ENCODE assay signal across 8 cellular contexts in genomic region chr1:2821970-2822620, GRCh38. TPM values are rescaled to one million over a fixed set of nuclear protein-coding genes. Genes with fewer than 3 reads are reported as not detected.
DNase-seq lines count a peak whose midpoint lies in the region; ATAC-seq and TF ChIP-seq lines count a peak whose summit lies in the region.

No MANE protein-coding gene starts in this region.

- no peaks in the 10 kb centered on the region for H3K4me1 ChIP-seq in CD4-positive, alpha-beta memory T cell (ENCODE audit: insufficient read depth, low read length)
- no peaks in the 10 kb centered on the region for H3K4me1 ChIP-seq in heart right ventricle

- H3K9me3 ChIP-seq in CD4-positive, alpha-beta memory T cell (ENCODE audit: control insufficient read depth in 1 of 2, low read length in 2 of 2): no peaks in the 10 kb centered on the region
- H3K9me3 ChIP-seq in heart right ventricle: peaks cover 0 to 4% (median 0%) of the 10 kb centered on the region in 11 donors

- H3K27ac Mint-ChIP-seq in CD4-positive, alpha-beta memory T cell: no peak overlapping the region
- no peak overlapping the region for H3K27ac Mint-ChIP-seq in progenitor cell of endocrine pancreas

- TF ChIP-seq CTCF in heart right ventricle (IDR thresholded peaks at IDR 0.05): peak; percentile 56 to 75 (median 65)
- TF ChIP-seq CTCF in progenitor cell of endocrine pancreas (IDR thresholded peaks at IDR 0.05; ENCODE audit: unreplicated experiment): no peak

- no peak overlapping the region for H3K4me3 ChIP-seq in CD4-positive, alpha-beta memory T cell (ENCODE audit: low read length in 2 of 2)
- H3K4me3 ChIP-seq in heart right ventricle: no peak overlapping the region

- CTCF ChIA-PET in CD4-positive, alpha-beta memory T cell (lab: Charles Lee; ENCODE audit: partially characterized antibody): interaction anchor here (0.6 to 1.9 kb wide), 4 partner anchors 16 to 100 kb away, joined by 3 to 7 read pairs (median 4); no protein-coding TSS in a partner anchor

- H3K36me3 ChIP-seq in CD4-positive, alpha-beta memory T cell (ENCODE audit: insufficient read depth, low read length): no peaks in the 10 kb centered on the region
- no peaks in the 10 kb centered on the region for H3K36me3 ChIP-seq in heart right ventricle

- WGBS in heart right ventricle, 2 donors: 26 to 28% methylated on average over 29 of the region's 29 CpGs

- POLR2A ChIA-PET in CD4-positive, alpha-beta memory T cell (lab: Charles Lee; ENCODE audit: partially characterized antibody): no interaction called here

- intact Hi-C loops in CD4-positive, alpha-beta memory T cell (cut with micrococcal nuclease): loop anchor here (1.0 to 5.0 kb wide), 2 partner anchors 18 to 600 kb away; no protein-coding TSS in a partner anchor
- intact Hi-C loops in heart right ventricle (cut with DNase I): loop anchor here in 7 of 10 donors (2.0 to 10.0 kb wide), 3 partner anchors 603 to 605 kb away; no protein-coding TSS in a partner anchor

- peaks cover 0 to 3% (median 0%) of the 10 kb centered on the region in 8 donors for H3K9me3 Mint-ChIP-seq in CD4-positive, alpha-beta memory T cell
- peaks cover 38% of the 10 kb centered on the region for H3K9me3 Mint-ChIP-seq in progenitor cell of endocrine pancreas (ENCODE audit: low read depth)

- peaks cover 1 to 11% of the 10 kb centered on the region in 2 donors for H3K27me3 Mint-ChIP-seq in CD4-positive, alpha-beta memory T cell
- H3K27me3 Mint-ChIP-seq in progenitor cell of endocrine pancreas: no peaks in the 10 kb centered on the region

- H3K4me1 Mint-ChIP-seq in CD4-positive, alpha-beta memory T cell: no peaks in the 10 kb centered on the region
- no peaks in the 10 kb centered on the region for H3K4me1 Mint-ChIP-seq in progenitor cell of endocrine pancreas (ENCODE audit: low read depth)

- peak in 4 of 5 donors; percentile 24 to 38 (median 31) for DNase-seq in CD4-positive, alpha-beta memory T cell
- peak; percentile 60 for DNase-seq in HuH-7 (ENCODE audit: low spot score)
- peak; percentile 50 to 56 for DNase-seq in activated CD4-positive, alpha-beta T cell treated with anti-CD3 and anti-CD28 coated beads, Interleukin-2, amount 50 U/mL, for 48 hours
- peak; percentile 32 to 62 for DNase-seq in heart right ventricle
- DNase-seq in stimulated activated CD4-positive, alpha-beta T cell treated with anti-CD3 and anti-CD28 coated beads, Interleukin-2, amount 100 ng/mL, for 48 hours: peak; percentile 33 to 50
- no peak for DNase-seq in progenitor cell of endocrine pancreas (ENCODE audit: low spot score, unreplicated experiment)
- DNase-seq in NCI-H774 (lab: John Stamatoyannopoulos, UW): no peak

- no peak overlapping the region for H3K27ac ChIP-seq in CD4-positive, alpha-beta memory T cell (ENCODE audit: low read depth, low read length)
- H3K27ac ChIP-seq in heart right ventricle: no peak overlapping the region

- no peaks in the 10 kb centered on the region for H3K27me3 ChIP-seq in CD4-positive, alpha-beta memory T cell (ENCODE audit: insufficient read depth, low read length)
- H3K27me3 ChIP-seq in heart right ventricle: peaks cover 0 to 46% (median 16%) of the 10 kb centered on the region in 7 donors

- peak; percentile 62 to 82 (median 78) for ATAC-seq in heart right ventricle
- ATAC-seq in HG03095 (IDR thresholded peaks at IDR 0.05; ENCODE audit: unreplicated experiment): no peak

- no peaks in the 10 kb centered on the region for H3K36me3 Mint-ChIP-seq in CD4-positive, alpha-beta memory T cell
- H3K36me3 Mint-ChIP-seq in progenitor cell of endocrine pancreas (ENCODE audit: insufficient read depth): peaks cover 11% of the 10 kb centered on the region

- no peak overlapping the region for H3K4me3 Mint-ChIP-seq in CD4-positive, alpha-beta memory T cell
- H3K4me3 Mint-ChIP-seq in progenitor cell of endocrine pancreas (ENCODE audit: low read depth): no peak overlapping the region

RNA-seq across cellular contexts. Expression of gene TTC34, which starts 20.6 kb away (rescaled TPM):
- total RNA-seq in CD4-positive, alpha-beta memory T cell: 1 to 10 TPM; 4.8 to 4.9 TPM
- polyA plus RNA-seq in CD4-positive, alpha-beta memory T cell: under 1 TPM in 1 of 2 donors, not detected in 1; 0.06 TPM
- total RNA-seq in heart right ventricle (under 1 TPM; 0.32 to 0.74 (median 0.42) TPM), progenitor cell of endocrine pancreas (2.8 and 3.1 TPM in 2 replicates)
- under 1 TPM; 0.03 to 0.73 TPM for polyA plus RNA-seq in heart right ventricle

Comparison
In these comparisons a context has a peak if more than half of its experiments do, and no peak if none do; other contexts are left out.
1. DNase-seq: peak in CD4-positive, alpha-beta memory T cell (4 of 5), HuH-7 (single experiment), activated CD4-positive, alpha-beta T cell treated with anti-CD3 and anti-CD28 coated beads, Interleukin-2, amount 50 U/mL, for 48 hours (2 of 2), heart right ventricle (2 of 2) and stimulated activated CD4-positive, alpha-beta T cell treated with anti-CD3 and anti-CD28 coated beads, Interleukin-2, amount 100 ng/mL, for 48 hours (2 of 2); none in progenitor cell of endocrine pancreas (single experiment) and NCI-H774 (single experiment).